In genomic region chr16:86030116-86030515, GRCh38 we compare ENCODE assay signal across 11 cellular contexts.
DNase-seq lines count a peak whose midpoint lies in the region; ATAC-seq and TF ChIP-seq lines count a peak whose summit lies in the region.
"Had no signal": no experiment of that assay in that cellular context is flagged by ENCODE, and none has a peak within 500 bp of the region (broad histone marks: within the 10 kb centered on the region; RNA-seq: fewer than 3 reads in every experiment).

No MANE protein-coding gene starts in this region.

- H3K9ac ChIP-seq in BLaER1 = no peak overlapping the region

- peak; percentile 15 for DNase-seq in RWPE2 (ENCODE audit: low spot score)
- DNase-seq in mesenteric fat pad (ENCODE audit: low spot score) = peak; percentile 64
- DNase-seq in suprapubic skin (ENCODE audit: low spot score in 2 of 2) = peak; percentile 40 to 70
- no peak for DNase-seq in WERI-Rb-1
- no peak for DNase-seq in SKM-1 (lab: John Stamatoyannopoulos, UW; ENCODE audit: unreplicated experiment)
- DNase-seq in glomerular visceral epithelial cell (ENCODE audit: extremely low spot score) = no peak
- DNase-seq: CD8-positive, alpha-beta T cell; GDM1 had no signal

- H3K27ac ChIP-seq in BLaER1 (no peak overlapping the region), RWPE2 (ENCODE audit: poor library complexity, severe bottlenecking) (no peak overlapping the region), suprapubic skin (no peak overlapping the region), WERI-Rb-1 (no peak overlapping the region)

- no peak for TF ChIP-seq POLR2A in suprapubic skin (IDR thresholded peaks at IDR 0.05)

- H3K4me2 ChIP-seq in BLaER1 = peak overlapping the region; percentile 77
- H3K4me2 ChIP-seq: GM23338 had no signal

- H3K4me3 ChIP-seq in BLaER1 (no peak overlapping the region), RWPE2 (ENCODE audit: severe bottlenecking) (no peak overlapping the region), suprapubic skin (no peak overlapping the region), WERI-Rb-1 (ENCODE audit: low read depth, low read length) (no peak overlapping the region)
- H3K4me3 ChIP-seq: GM23338 had no signal

- H3K9me3 ChIP-seq in BLaER1 = peaks cover 6% of the 10 kb centered on the region; the same call in 1 of the 2 replicates
- no peaks in the 10 kb centered on the region for H3K9me3 ChIP-seq in RWPE2 (ENCODE audit: severe bottlenecking)
- H3K9me3 ChIP-seq in suprapubic skin = peaks cover under 1% of the 10 kb centered on the region
- no peaks in the 10 kb centered on the region for H3K9me3 ChIP-seq in WERI-Rb-1 (ENCODE audit: severe bottlenecking)

- TF ChIP-seq CTCF in RWPE2 (IDR thresholded peaks at IDR 0.05; ENCODE audit: poor library complexity, severe bottlenecking) (no peak), suprapubic skin (IDR thresholded peaks at IDR 0.05) (no peak), WERI-Rb-1 (IDR thresholded peaks at IDR 0.05; ENCODE audit: low read depth, low read length) (no peak)

- peaks cover 61% of the 10 kb centered on the region for H3K4me1 ChIP-seq in BLaER1
- no peaks in the 10 kb centered on the region for H3K4me1 ChIP-seq in RWPE2 (ENCODE audit: insufficient read depth, poor library complexity, severe bottlenecking)
- peaks cover 24% of the 10 kb centered on the region for H3K4me1 ChIP-seq in suprapubic skin

- WGBS in suprapubic skin = 93% methylated on average over 10 of the region's 10 CpGs

- no peak for TF ChIP-seq EP300 in suprapubic skin (IDR thresholded peaks at IDR 0.05)

- ATAC-seq in RWPE2 (ENCODE audit: low read depth) (no peak), HG03571 (IDR thresholded peaks at IDR 0.05; ENCODE audit: unreplicated experiment) (no peak)
- ATAC-seq: CD8-positive, alpha-beta T cell had no signal

- H4K20me1 ChIP-seq in BLaER1 = no peaks in the 10 kb centered on the region

- H3K27me3 ChIP-seq in BLaER1 (no peaks in the 10 kb centered on the region), RWPE2 (ENCODE audit: insufficient read depth, poor library complexity, severe bottlenecking) (peaks cover 59% of the 10 kb centered on the region), suprapubic skin (peaks cover 35% of the 10 kb centered on the region), WERI-Rb-1 (ENCODE audit: insufficient read depth, low read depth, severe bottlenecking) (no peaks in the 10 kb centered on the region)

- H3K36me3 ChIP-seq in BLaER1 (no peaks in the 10 kb centered on the region), RWPE2 (ENCODE audit: low read depth) (no peaks in the 10 kb centered on the region), suprapubic skin (no peaks in the 10 kb centered on the region), WERI-Rb-1 (no peaks in the 10 kb centered on the region)

Comparison
In these comparisons a context has a peak if more than half of its experiments do, and no peak if none do; other contexts are left out.
1. DNase-seq: peak in RWPE2 (single experiment), mesenteric fat pad (single experiment) and suprapubic skin (2 of 2); none in WERI-Rb-1 (single experiment), SKM-1 (single experiment) and glomerular visceral epithelial cell (single experiment).